In genomic region chr1:243255791-243256512, GRCh38 we compare ENCODE assay signal across 1 cellular context.
TF ChIP-seq lines count a peak whose summit lies in the region.

TSS of gene SDCCAG8 (plus strand) at chr1:243256041. CDS start at chr1:243256174, 133 bp downstream.

TF ChIP-seq in HepG2, 621 proteins besides CTCF, POLR2A, EP300 and RAD21 (continued from another document and continues in another):
- TF ChIP-seq ZBTB4 (CRISPR knock-in tag; IDR thresholded peaks at IDR 0.05; ENCODE audit: borderline replicate concordance) (0 out of 2 replicates have a peak, but pooled peaks have one; percentile 28), ZNF781 (CRISPR knock-in tag; IDR thresholded peaks at IDR 0.05; ENCODE audit: borderline replicate concordance, not compliant biosample characterization) (peak; percentile 39), REST (IDR thresholded peaks at IDR 0.05; ENCODE audit: borderline replicate concordance in 1 of 2, low read depth in 1 of 2, low read length in 2 of 2) (no peak; a peak in 1 of 4 replicates), MYPOP (CRISPR knock-in tag; IDR thresholded peaks at IDR 0.05) (peak; percentile 37; the same call in 1 of the 2 replicates), ZNF792 (CRISPR knock-in tag; IDR thresholded peaks at IDR 0.05) (peak; percentile 58), SP4 (CRISPR knock-in tag; IDR thresholded peaks at IDR 0.05) (peak; percentile 56; the same call in 1 of the 2 replicates), PPARG (CRISPR knock-in tag; conservative IDR thresholded peaks at IDR 0.05) (no peak; the same call in 1 of the 2 replicates), MAFK (conservative IDR thresholded peaks at IDR 0.05 in 1 of 2, IDR thresholded peaks at IDR 0.05 in 1 of 2; ENCODE audit: low read length in 2 of 2) (peak; percentile 54 to 81; a peak in 3 of 4 replicates), RFXAP (CRISPR knock-in tag; IDR thresholded peaks at IDR 0.05; ENCODE audit: borderline replicate concordance) (peak; percentile 57; the same call in 1 of the 2 replicates), ZNF619 (CRISPR knock-in tag; IDR thresholded peaks at IDR 0.05) (no peak), TFDP1 (CRISPR knock-in tag; IDR thresholded peaks at IDR 0.05; ENCODE audit: borderline replicate concordance) (peak; percentile 53; the same call in 1 of the 2 replicates), ZNF891 (CRISPR knock-in tag; IDR thresholded peaks at IDR 0.05) (peak; percentile 82), ZNF543 (CRISPR knock-in tag; IDR thresholded peaks at IDR 0.05) (peak; percentile 59; the same call in 1 of the 2 replicates), ZNF749 (CRISPR knock-in tag; IDR thresholded peaks at IDR 0.05; ENCODE audit: borderline replicate concordance) (peak; percentile 34; the same call in 1 of the 2 replicates), KMT2B (CRISPR knock-in tag; IDR thresholded peaks at IDR 0.05) (peak; percentile 37; the same call in 1 of the 2 replicates), KAT8 (CRISPR knock-in tag; IDR thresholded peaks at IDR 0.05) (peak; percentile 84), ELF1 (CRISPR knock-in tag; IDR thresholded peaks at IDR 0.05) (peak; percentile 78), MAX (IDR thresholded peaks at IDR 0.05) (peak; percentile 69), SPEN (CRISPR knock-in tag; IDR thresholded peaks at IDR 0.05; ENCODE audit: low read depth) (peak; percentile 85; the same call in 1 of the 2 replicates), ZNF280B (CRISPR knock-in tag; IDR thresholded peaks at IDR 0.05; ENCODE audit: borderline replicate concordance) (peak; percentile 47; the same call in 1 of the 2 replicates), FLYWCH1 (CRISPR knock-in tag; IDR thresholded peaks at IDR 0.05) (no peak), ZNF574 (CRISPR knock-in tag; IDR thresholded peaks at IDR 0.05) (peak; percentile 76), ETV5 (CRISPR knock-in tag; IDR thresholded peaks at IDR 0.05; ENCODE audit: borderline replicate concordance) (peak; percentile 34; the same call in 1 of the 2 replicates), ZNF567 (CRISPR knock-in tag; IDR thresholded peaks at IDR 0.05; ENCODE audit: borderline replicate concordance) (no peak), DNMT3B (CRISPR knock-in tag; conservative IDR thresholded peaks at IDR 0.05) (0 out of 2 replicates have a peak, but pooled peaks have one; percentile 16), ZNF263 (CRISPR knock-in tag; IDR thresholded peaks at IDR 0.05) (0 out of 2 replicates have a peak, but pooled peaks have one; percentile 12), ZBTB43 (CRISPR knock-in tag; conservative IDR thresholded peaks at IDR 0.05) (0 out of 2 replicates have a peak, but pooled peaks have one; percentile 35), RNF2 (conservative IDR thresholded peaks at IDR 0.05; ENCODE audit: low read depth) (peak; percentile 71; the same call in 1 of the 2 replicates), TAF1 (CRISPR knock-in tag; IDR thresholded peaks at IDR 0.05) (peak; percentile 72), MTERF4 (CRISPR knock-in tag; IDR thresholded peaks at IDR 0.05) (peak; percentile 80), PHF8 (CRISPR knock-in tag; IDR thresholded peaks at IDR 0.05) (peak; percentile 98), ZNF713 (CRISPR knock-in tag; IDR thresholded peaks at IDR 0.05) (no peak), POLR2AphosphoS5 (IDR thresholded peaks at IDR 0.05; ENCODE audit: low read depth, low read length) (peak; percentile 90), TBP (CRISPR knock-in tag; IDR thresholded peaks at IDR 0.05) (no peak), NKX3-1 (CRISPR knock-in tag; IDR thresholded peaks at IDR 0.05) (peak; percentile 38; the same call in 1 of the 2 replicates), ZNF556 (CRISPR knock-in tag; IDR thresholded peaks at IDR 0.05; ENCODE audit: borderline replicate concordance) (peak; percentile 20; the same call in 1 of the 2 replicates), ZNF703 (CRISPR knock-in tag; IDR thresholded peaks at IDR 0.05; ENCODE audit: borderline replicate concordance) (no peak), ZNF850 (CRISPR knock-in tag; conservative IDR thresholded peaks at IDR 0.05) (no peak), TRIM24 (CRISPR knock-in tag; IDR thresholded peaks at IDR 0.05) (no peak), ZNF264 (CRISPR knock-in tag; IDR thresholded peaks at IDR 0.05) (0 out of 2 replicates have a peak, but pooled peaks have one; percentile 11), RELA (CRISPR knock-in tag; IDR thresholded peaks at IDR 0.05) (no peak), KLF9 (CRISPR knock-in tag; IDR thresholded peaks at IDR 0.05; ENCODE audit: low read depth) (no peak), MED1 (CRISPR knock-in tag; IDR thresholded peaks at IDR 0.05) (peak; percentile 48; the same call in 1 of the 2 replicates)
